ENCODE assay signal across 18 cellular contexts in the genomic region with DNA sequence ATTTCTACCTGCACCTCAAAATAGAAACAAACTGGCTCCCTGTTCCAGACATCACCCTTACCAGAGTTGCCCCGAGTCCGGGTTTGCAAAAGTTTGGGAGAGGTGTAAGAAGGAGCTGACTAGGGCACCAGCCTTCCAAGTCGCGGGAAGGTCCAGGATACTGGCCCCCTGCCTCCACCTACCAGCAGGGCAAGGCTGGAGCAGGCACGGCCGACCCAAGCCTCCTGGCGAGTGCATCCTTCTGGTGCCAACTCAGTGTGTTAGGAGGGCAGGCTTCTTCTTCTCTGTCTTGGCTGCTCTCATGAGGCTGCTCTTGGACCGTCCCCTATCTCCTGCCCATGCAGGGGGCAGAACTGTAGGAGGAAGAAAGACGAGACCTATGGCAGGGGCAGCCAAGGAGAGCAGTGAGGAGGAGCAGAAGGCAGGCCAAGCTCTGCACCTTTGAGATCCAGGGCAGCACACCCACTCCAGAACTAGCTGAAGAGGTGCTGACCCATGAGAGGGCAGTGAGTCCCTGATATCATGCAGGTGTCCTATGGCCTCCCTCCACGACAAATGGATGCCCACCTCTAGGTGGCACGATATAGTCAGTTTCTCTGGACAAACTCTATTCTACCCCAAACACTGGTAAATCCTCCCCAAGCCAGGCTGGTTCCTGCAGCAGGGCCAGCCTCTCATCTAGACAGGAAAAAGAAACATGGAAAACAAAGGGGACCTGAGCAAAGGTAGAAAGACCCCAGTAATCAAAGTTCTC. TPM values are rescaled to one million over a fixed set of nuclear protein-coding genes. Genes with fewer than 3 reads are reported as not detected.
DNase-seq lines count a peak whose midpoint lies in the region; ATAC-seq and TF ChIP-seq lines count a peak whose summit lies in the region.
"Had no signal": no experiment of that assay in that cellular context is flagged by ENCODE, and none has a peak within 500 bp of the region (broad histone marks: within the 10 kb centered on the region; RNA-seq: fewer than 3 reads in every experiment).

No MANE protein-coding gene starts in this region.

- H3K27ac Mint-ChIP-seq in activated CD4-positive, alpha-beta T cell treated with anti-CD3 and anti-CD28 coated beads, Interleukin-2, amount 10 ng/mL, durations not matched to agents 24 days and 14 days = peak overlapping the region; percentile 52
- peak overlapping the region; percentile 92 for H3K27ac Mint-ChIP-seq in activated CD8-positive, alpha-beta T cell treated with anti-CD3 and anti-CD28 coated beads for 36 hours
- H3K27ac Mint-ChIP-seq in nephron progenitor cell = peak overlapping the region; percentile 32

- H3K4me3 Mint-ChIP-seq in activated CD4-positive, alpha-beta T cell treated with anti-CD3 and anti-CD28 coated beads, Interleukin-2, amount 10 ng/mL, durations not matched to agents 24 days and 14 days = peak overlapping the region; percentile 65
- H3K4me3 Mint-ChIP-seq in activated CD8-positive, alpha-beta T cell treated with anti-CD3 and anti-CD28 coated beads for 36 hours = peak overlapping the region; percentile 50
- H3K4me3 Mint-ChIP-seq in nephron progenitor cell = no peak overlapping the region

- TF ChIP-seq CTCF in GM13976 (IDR thresholded peaks at IDR 0.05; ENCODE audit: borderline replicate concordance, control extremely low read depth, extremely low read depth, insufficient read depth, missing control alignments) (peak; percentile 12), nephron progenitor cell (IDR thresholded peaks at IDR 0.05) (no peak)
- TF ChIP-seq CTCF in activated CD8-positive, alpha-beta T cell treated with anti-CD3 and anti-CD28 coated beads for 36 hours (IDR thresholded peaks at IDR 0.05) = no peak

- peaks cover 82% of the 10 kb centered on the region for H3K4me1 Mint-ChIP-seq in activated CD4-positive, alpha-beta T cell treated with anti-CD3 and anti-CD28 coated beads, Interleukin-2, amount 10 ng/mL, durations not matched to agents 24 days and 14 days
- peaks cover 89% of the 10 kb centered on the region for H3K4me1 Mint-ChIP-seq in activated CD8-positive, alpha-beta T cell treated with anti-CD3 and anti-CD28 coated beads for 36 hours (ENCODE audit: low read depth)
- peaks cover 85% of the 10 kb centered on the region for H3K4me1 Mint-ChIP-seq in nephron progenitor cell

- CTCF ChIA-PET in activated CD8-positive, alpha-beta T cell treated with anti-CD3 and anti-CD28 coated beads for 36 hours (lab: Charles Lee) = interaction anchor here (1.3 to 4.7 kb wide), 4 partner anchors 9 to 15 kb away, joined by 4 to 24 read pairs (median 8); no protein-coding TSS in a partner anchor

- in situ Hi-C loops in GM13976 (cut with MboI; ENCODE audit: low sequenced_read_pairs, unreplicated experiment) = no loop called here

- no peaks in the 10 kb centered on the region for H3K27me3 Mint-ChIP-seq in activated CD4-positive, alpha-beta T cell treated with anti-CD3 and anti-CD28 coated beads, Interleukin-2, amount 10 ng/mL, durations not matched to agents 24 days and 14 days
- H3K27me3 Mint-ChIP-seq in activated CD8-positive, alpha-beta T cell treated with anti-CD3 and anti-CD28 coated beads for 36 hours = no peaks in the 10 kb centered on the region
- H3K27me3 Mint-ChIP-seq in nephron progenitor cell (ENCODE audit: low read depth, poor library complexity) = no peaks in the 10 kb centered on the region

- peaks cover 10% of the 10 kb centered on the region for H3K36me3 Mint-ChIP-seq in activated CD4-positive, alpha-beta T cell treated with anti-CD3 and anti-CD28 coated beads, Interleukin-2, amount 10 ng/mL, durations not matched to agents 24 days and 14 days (ENCODE audit: low read depth)
- H3K36me3 Mint-ChIP-seq in activated CD8-positive, alpha-beta T cell treated with anti-CD3 and anti-CD28 coated beads for 36 hours (ENCODE audit: low read depth) = peaks cover 22% of the 10 kb centered on the region
- peaks cover 4% of the 10 kb centered on the region for H3K36me3 Mint-ChIP-seq in nephron progenitor cell (ENCODE audit: low read depth)

- DNase-seq in activated CD4-positive, alpha-beta T cell treated with anti-CD3 and anti-CD28 coated beads, Interleukin-2, amount 10 ng/mL, durations not matched to agents 24 days and 14 days = no peak
- no peak for DNase-seq in activated CD4-positive, alpha-beta T cell treated with anti-CD3 and anti-CD28 coated beads for 1 hour
- DNase-seq in GM13976 (ENCODE audit: low spot score) (no peak), nephron progenitor cell (no peak), SW480 (ENCODE audit: low spot score) (no peak), NCI-H1048 (lab: John Stamatoyannopoulos, UW) (no peak)
- no peak for DNase-seq in activated CD8-positive, alpha-beta T cell treated with anti-CD3 and anti-CD28 coated beads for 36 hours
- DNase-seq: activated CD8-positive, alpha-beta memory T cell treated with anti-CD3 and anti-CD28 coated beads for 24 hours; activated gamma-delta T cell; dermis blood vessel endothelial cell; esophagus squamous epithelium; GDM1; head of caudate nucleus; IMR-90; mesendoderm; NCI-H1092 treated with DMSO at 0.1 percent for 48 hours; sigmoid colon had no signal

- no peak for ATAC-seq in activated CD8-positive, alpha-beta T cell treated with anti-CD3 and anti-CD28 coated beads for 36 hours
- no peak for ATAC-seq in HG02623 (IDR thresholded peaks at IDR 0.05; ENCODE audit: unreplicated experiment)

- intact Hi-C loops in activated CD4-positive, alpha-beta T cell treated with anti-CD3 and anti-CD28 coated beads, Interleukin-2, amount 10 ng/mL, durations not matched to agents 24 days and 14 days (cut with micrococcal nuclease) = loop anchor here (2.0 kb wide), 1 partner anchor 13 kb away; no protein-coding TSS in a partner anchor
- intact Hi-C loops in activated CD8-positive, alpha-beta T cell treated with anti-CD3 and anti-CD28 coated beads for 36 hours (cut with micrococcal nuclease) = loop anchor here (5.0 kb wide), 1 partner anchor 50 kb away; no protein-coding TSS in a partner anchor

- H3K9me3 Mint-ChIP-seq in activated CD4-positive, alpha-beta T cell treated with anti-CD3 and anti-CD28 coated beads, Interleukin-2, amount 10 ng/mL, durations not matched to agents 24 days and 14 days = no peaks in the 10 kb centered on the region
- no peaks in the 10 kb centered on the region for H3K9me3 Mint-ChIP-seq in activated CD8-positive, alpha-beta T cell treated with anti-CD3 and anti-CD28 coated beads for 36 hours
- H3K9me3 Mint-ChIP-seq in nephron progenitor cell = peaks cover 4% of the 10 kb centered on the region

- POLR2A ChIA-PET in activated CD8-positive, alpha-beta T cell treated with anti-CD3 and anti-CD28 coated beads for 36 hours (lab: Charles Lee) = interaction anchor here (1.3 to 3.3 kb wide), 4 partner anchors 8 to 50 kb away, joined by 5 to 21 read pairs (median 9); no protein-coding TSS in a partner anchor

RNA-seq across cellular contexts. Expression of a gene that starts 54.4 kb away (rescaled TPM):
- total RNA-seq in activated CD4-positive, alpha-beta T cell treated with anti-CD3 and anti-CD28 coated beads, Interleukin-2, amount 10 ng/mL, durations not matched to agents 24 days and 14 days = 126 and 131 TPM in 2 replicates
- total RNA-seq in activated CD8-positive, alpha-beta T cell treated with anti-CD3 and anti-CD28 coated beads for 36 hours = 10 to 100 TPM; 95.1 to 96.0 TPM

Comparison
In these comparisons a context has a peak if more than half of its experiments do, and no peak if none do; other contexts are left out.
1. H3K27ac Mint-ChIP-seq: peak in every context shown above with its lines; median percentile 92 in activated CD8-positive, alpha-beta T cell treated with anti-CD3 and anti-CD28 coated beads for 36 hours; 52 in activated CD4-positive, alpha-beta T cell treated with anti-CD3 and anti-CD28 coated beads, Interleukin-2, amount 10 ng/mL, durations not matched to agents 24 days and 14 days; 32 in nephron progenitor cell.